ENCODE assay signal across 1 cellular context in genomic region chr19:42241279-42241678, GRCh38.
TF ChIP-seq lines count a peak whose summit lies in the region.

No MANE protein-coding gene starts in this region.

TF ChIP-seq in K562, 482 proteins besides CTCF, POLR2A, EP300 and RAD21:
- TF ChIP-seq, protein P1, sequence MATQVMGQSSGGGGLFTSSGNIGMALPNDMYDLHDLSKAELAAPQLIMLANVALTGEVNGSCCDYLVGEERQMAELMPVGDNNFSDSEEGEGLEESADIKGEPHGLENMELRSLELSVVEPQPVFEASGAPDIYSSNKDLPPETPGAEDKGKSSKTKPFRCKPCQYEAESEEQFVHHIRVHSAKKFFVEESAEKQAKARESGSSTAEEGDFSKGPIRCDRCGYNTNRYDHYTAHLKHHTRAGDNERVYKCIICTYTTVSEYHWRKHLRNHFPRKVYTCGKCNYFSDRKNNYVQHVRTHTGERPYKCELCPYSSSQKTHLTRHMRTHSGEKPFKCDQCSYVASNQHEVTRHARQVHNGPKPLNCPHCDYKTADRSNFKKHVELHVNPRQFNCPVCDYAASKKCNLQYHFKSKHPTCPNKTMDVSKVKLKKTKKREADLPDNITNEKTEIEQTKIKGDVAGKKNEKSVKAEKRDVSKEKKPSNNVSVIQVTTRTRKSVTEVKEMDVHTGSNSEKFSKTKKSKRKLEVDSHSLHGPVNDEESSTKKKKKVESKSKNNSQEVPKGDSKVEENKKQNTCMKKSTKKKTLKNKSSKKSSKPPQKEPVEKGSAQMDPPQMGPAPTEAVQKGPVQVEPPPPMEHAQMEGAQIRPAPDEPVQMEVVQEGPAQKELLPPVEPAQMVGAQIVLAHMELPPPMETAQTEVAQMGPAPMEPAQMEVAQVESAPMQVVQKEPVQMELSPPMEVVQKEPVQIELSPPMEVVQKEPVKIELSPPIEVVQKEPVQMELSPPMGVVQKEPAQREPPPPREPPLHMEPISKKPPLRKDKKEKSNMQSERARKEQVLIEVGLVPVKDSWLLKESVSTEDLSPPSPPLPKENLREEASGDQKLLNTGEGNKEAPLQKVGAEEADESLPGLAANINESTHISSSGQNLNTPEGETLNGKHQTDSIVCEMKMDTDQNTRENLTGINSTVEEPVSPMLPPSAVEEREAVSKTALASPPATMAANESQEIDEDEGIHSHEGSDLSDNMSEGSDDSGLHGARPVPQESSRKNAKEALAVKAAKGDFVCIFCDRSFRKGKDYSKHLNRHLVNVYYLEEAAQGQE (CRISPR knock-in tag; IDR thresholded peaks at IDR 0.05; ENCODE audit: low read depth): no peak
- TF ChIP-seq TRIM24 (IDR thresholded peaks at IDR 0.05): no peak
- no peak for TF ChIP-seq ZNF146 (CRISPR knock-in tag; IDR thresholded peaks at IDR 0.05; ENCODE audit: unreplicated experiment)
- no peak for TF ChIP-seq SAFB (IDR thresholded peaks at IDR 0.05; ENCODE audit: borderline replicate concordance, low read depth, low read length)
- no peak for TF ChIP-seq LCOR (CRISPR knock-in tag; IDR thresholded peaks at IDR 0.05)
- no peak for TF ChIP-seq ZNF124 (CRISPR knock-in tag; IDR thresholded peaks at IDR 0.05)
- no peak for TF ChIP-seq POU5F1 (IDR thresholded peaks at IDR 0.05; ENCODE audit: borderline replicate concordance, low read depth, low read length, partially characterized antibody)
- no peak for TF ChIP-seq ETV5 (CRISPR knock-in tag; IDR thresholded peaks at IDR 0.05; ENCODE audit: low read depth)
- TF ChIP-seq NFE2 (IDR thresholded peaks at IDR 0.05; ENCODE audit: low read depth): no peak
- no peak for TF ChIP-seq POLR2AphosphoS5 (IDR thresholded peaks at IDR 0.05; ENCODE audit: control insufficient read depth, insufficient read depth, low read depth, low read length)
- no peak for TF ChIP-seq SMAD4 (CRISPR knock-in tag; conservative IDR thresholded peaks at IDR 0.05)
- TF ChIP-seq USF2 (CRISPR knock-in tag; IDR thresholded peaks at IDR 0.05): no peak
- TF ChIP-seq ZNF165 (CRISPR knock-in tag; IDR thresholded peaks at IDR 0.05; ENCODE audit: borderline replicate concordance): no peak
- TF ChIP-seq, protein P2, sequence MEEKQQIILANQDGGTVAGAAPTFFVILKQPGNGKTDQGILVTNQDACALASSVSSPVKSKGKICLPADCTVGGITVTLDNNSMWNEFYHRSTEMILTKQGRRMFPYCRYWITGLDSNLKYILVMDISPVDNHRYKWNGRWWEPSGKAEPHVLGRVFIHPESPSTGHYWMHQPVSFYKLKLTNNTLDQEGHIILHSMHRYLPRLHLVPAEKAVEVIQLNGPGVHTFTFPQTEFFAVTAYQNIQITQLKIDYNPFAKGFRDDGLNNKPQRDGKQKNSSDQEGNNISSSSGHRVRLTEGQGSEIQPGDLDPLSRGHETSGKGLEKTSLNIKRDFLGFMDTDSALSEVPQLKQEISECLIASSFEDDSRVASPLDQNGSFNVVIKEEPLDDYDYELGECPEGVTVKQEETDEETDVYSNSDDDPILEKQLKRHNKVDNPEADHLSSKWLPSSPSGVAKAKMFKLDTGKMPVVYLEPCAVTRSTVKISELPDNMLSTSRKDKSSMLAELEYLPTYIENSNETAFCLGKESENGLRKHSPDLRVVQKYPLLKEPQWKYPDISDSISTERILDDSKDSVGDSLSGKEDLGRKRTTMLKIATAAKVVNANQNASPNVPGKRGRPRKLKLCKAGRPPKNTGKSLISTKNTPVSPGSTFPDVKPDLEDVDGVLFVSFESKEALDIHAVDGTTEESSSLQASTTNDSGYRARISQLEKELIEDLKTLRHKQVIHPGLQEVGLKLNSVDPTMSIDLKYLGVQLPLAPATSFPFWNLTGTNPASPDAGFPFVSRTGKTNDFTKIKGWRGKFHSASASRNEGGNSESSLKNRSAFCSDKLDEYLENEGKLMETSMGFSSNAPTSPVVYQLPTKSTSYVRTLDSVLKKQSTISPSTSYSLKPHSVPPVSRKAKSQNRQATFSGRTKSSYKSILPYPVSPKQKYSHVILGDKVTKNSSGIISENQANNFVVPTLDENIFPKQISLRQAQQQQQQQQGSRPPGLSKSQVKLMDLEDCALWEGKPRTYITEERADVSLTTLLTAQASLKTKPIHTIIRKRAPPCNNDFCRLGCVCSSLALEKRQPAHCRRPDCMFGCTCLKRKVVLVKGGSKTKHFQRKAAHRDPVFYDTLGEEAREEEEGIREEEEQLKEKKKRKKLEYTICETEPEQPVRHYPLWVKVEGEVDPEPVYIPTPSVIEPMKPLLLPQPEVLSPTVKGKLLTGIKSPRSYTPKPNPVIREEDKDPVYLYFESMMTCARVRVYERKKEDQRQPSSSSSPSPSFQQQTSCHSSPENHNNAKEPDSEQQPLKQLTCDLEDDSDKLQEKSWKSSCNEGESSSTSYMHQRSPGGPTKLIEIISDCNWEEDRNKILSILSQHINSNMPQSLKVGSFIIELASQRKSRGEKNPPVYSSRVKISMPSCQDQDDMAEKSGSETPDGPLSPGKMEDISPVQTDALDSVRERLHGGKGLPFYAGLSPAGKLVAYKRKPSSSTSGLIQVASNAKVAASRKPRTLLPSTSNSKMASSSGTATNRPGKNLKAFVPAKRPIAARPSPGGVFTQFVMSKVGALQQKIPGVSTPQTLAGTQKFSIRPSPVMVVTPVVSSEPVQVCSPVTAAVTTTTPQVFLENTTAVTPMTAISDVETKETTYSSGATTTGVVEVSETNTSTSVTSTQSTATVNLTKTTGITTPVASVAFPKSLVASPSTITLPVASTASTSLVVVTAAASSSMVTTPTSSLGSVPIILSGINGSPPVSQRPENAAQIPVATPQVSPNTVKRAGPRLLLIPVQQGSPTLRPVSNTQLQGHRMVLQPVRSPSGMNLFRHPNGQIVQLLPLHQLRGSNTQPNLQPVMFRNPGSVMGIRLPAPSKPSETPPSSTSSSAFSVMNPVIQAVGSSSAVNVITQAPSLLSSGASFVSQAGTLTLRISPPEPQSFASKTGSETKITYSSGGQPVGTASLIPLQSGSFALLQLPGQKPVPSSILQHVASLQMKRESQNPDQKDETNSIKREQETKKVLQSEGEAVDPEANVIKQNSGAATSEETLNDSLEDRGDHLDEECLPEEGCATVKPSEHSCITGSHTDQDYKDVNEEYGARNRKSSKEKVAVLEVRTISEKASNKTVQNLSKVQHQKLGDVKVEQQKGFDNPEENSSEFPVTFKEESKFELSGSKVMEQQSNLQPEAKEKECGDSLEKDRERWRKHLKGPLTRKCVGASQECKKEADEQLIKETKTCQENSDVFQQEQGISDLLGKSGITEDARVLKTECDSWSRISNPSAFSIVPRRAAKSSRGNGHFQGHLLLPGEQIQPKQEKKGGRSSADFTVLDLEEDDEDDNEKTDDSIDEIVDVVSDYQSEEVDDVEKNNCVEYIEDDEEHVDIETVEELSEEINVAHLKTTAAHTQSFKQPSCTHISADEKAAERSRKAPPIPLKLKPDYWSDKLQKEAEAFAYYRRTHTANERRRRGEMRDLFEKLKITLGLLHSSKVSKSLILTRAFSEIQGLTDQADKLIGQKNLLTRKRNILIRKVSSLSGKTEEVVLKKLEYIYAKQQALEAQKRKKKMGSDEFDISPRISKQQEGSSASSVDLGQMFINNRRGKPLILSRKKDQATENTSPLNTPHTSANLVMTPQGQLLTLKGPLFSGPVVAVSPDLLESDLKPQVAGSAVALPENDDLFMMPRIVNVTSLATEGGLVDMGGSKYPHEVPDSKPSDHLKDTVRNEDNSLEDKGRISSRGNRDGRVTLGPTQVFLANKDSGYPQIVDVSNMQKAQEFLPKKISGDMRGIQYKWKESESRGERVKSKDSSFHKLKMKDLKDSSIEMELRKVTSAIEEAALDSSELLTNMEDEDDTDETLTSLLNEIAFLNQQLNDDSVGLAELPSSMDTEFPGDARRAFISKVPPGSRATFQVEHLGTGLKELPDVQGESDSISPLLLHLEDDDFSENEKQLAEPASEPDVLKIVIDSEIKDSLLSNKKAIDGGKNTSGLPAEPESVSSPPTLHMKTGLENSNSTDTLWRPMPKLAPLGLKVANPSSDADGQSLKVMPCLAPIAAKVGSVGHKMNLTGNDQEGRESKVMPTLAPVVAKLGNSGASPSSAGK (IDR thresholded peaks at IDR 0.05): no peak
- TF ChIP-seq, protein P3, sequence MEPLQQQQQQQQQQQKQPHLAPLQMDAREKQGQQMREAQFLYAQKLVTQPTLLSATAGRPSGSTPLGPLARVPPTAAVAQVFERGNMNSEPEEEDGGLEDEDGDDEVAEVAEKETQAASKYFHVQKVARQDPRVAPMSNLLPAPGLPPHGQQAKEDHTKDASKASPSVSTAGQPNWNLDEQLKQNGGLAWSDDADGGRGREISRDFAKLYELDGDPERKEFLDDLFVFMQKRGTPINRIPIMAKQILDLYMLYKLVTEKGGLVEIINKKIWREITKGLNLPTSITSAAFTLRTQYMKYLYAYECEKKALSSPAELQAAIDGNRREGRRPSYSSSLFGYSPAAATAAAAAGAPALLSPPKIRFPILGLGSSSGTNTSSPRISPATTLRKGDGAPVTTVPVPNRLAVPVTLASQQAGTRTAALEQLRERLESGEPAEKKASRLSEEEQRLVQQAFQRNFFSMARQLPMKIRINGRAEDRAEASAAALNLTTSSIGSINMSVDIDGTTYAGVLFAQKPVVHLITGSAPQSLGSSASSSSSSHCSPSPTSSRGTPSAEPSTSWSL (CRISPR knock-in tag; IDR thresholded peaks at IDR 0.05; ENCODE audit: borderline replicate concordance): no peak
- TF ChIP-seq ARID2 (IDR thresholded peaks at IDR 0.05): no peak
- no peak for TF ChIP-seq KDM2B (CRISPR knock-in tag; IDR thresholded peaks at IDR 0.05)
- no peak for TF ChIP-seq ZNF79 (CRISPR knock-in tag; IDR thresholded peaks at IDR 0.05; ENCODE audit: low read depth)
- no peak for TF ChIP-seq PPARD (CRISPR knock-in tag; IDR thresholded peaks at IDR 0.05)
